In the genomic region with DNA sequence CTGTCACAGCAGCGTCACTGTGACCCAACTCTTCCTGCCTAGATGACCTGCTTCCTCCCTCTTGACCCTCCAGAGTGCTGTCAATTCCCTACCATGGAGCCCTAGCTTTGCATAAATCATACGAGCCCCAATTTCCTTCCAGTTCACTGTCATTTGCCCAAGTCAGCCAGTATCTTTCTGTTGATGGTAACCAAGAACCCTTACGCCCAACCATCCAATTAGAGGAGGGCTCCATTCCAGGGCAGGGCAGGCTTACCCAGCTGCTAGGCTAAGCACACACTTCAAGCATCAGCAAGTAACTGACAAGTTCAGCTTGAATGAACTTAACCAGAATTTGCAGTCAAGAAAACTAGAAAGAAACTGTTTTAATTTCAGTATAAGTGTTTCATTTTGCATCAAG, we compare ENCODE assay signal across 19 cellular contexts. TPM values are rescaled to one million over a fixed set of nuclear protein-coding genes. Genes with fewer than 3 reads are reported as not detected.
"Had no signal": no experiment of that assay in that cellular context is flagged by ENCODE, and none has a peak within 500 bp of the region (broad histone marks: within the 10 kb centered on the region; RNA-seq: fewer than 3 reads in every experiment).

No MANE protein-coding gene starts in this region.

- H3K27ac ChIP-seq: epithelial cell of prostate, ovary, right lobe of liver, thoracic aorta had no signal

- H3K27me3 ChIP-seq: ovary, right lobe of liver had no signal

- H3K9me3 ChIP-seq: ovary, right lobe of liver, thoracic aorta had no signal

- H3K4me3 ChIP-seq: ovary, right lobe of liver, thoracic aorta had no signal

- ATAC-seq: left colon had no signal

- FAIRE-seq: islet of Langerhans had no signal

- H3K36me3 ChIP-seq: ovary, right lobe of liver, thoracic aorta had no signal

- DNase-seq: activated naive CD4-positive, alpha-beta T cell treated with Interleukin-2 at 50 U/mL for 16 hours; anterior cingulate cortex; cerebellar nuclear complex; effector memory CD4-positive, alpha-beta T cell; foreskin melanocyte; left colon; naive B cell; ovary; right lobe of liver had no signal

RNA-seq across cellular contexts. Expression of gene WFDC3, which starts 25.7 kb away (rescaled TPM):
- total RNA-seq: activated CD8-positive, alpha-beta memory T cell treated with anti-CD3 and anti-CD28 coated beads for 36 hours; activated T-helper 1 cell treated with anti-CD3 and anti-CD28 coated beads, Interleukin-12 subunit alpha, Interleukin-12 subunit beta, Interleukin-2, Interleukin-4 antibody, amounts not matched to agents 30 ng/mL and 10 ng/mL and 1 ng/mL, durations not matched to agents 14 hours and 24 hours and 36 hours; lung microvascular endothelial cell; mononuclear cell; pulmonary artery endothelial cell; thoracic aorta had no signal

RNA-seq across cellular contexts. Expression of gene SPINT4, which starts 43.8 kb away (rescaled TPM):
- total RNA-seq: activated CD8-positive, alpha-beta memory T cell treated with anti-CD3 and anti-CD28 coated beads for 36 hours; activated T-helper 1 cell treated with anti-CD3 and anti-CD28 coated beads, Interleukin-12 subunit alpha, Interleukin-12 subunit beta, Interleukin-2, Interleukin-4 antibody, amounts not matched to agents 30 ng/mL and 10 ng/mL and 1 ng/mL, durations not matched to agents 14 hours and 24 hours and 36 hours; fibroblast of lung; left colon; lung microvascular endothelial cell; mononuclear cell; ovary; pulmonary artery endothelial cell; right lobe of liver; thoracic aorta; urinary bladder had no signal
- polyA plus RNA-seq: fibroblast of lung, ovary, urinary bladder had no signal

RNA-seq across cellular contexts. Expression of gene UBE2C, which starts 46.5 kb away (rescaled TPM):
- total RNA-seq: thoracic aorta had no signal
